8 cellular contexts compared by ENCODE assay signal in the genomic region with DNA sequence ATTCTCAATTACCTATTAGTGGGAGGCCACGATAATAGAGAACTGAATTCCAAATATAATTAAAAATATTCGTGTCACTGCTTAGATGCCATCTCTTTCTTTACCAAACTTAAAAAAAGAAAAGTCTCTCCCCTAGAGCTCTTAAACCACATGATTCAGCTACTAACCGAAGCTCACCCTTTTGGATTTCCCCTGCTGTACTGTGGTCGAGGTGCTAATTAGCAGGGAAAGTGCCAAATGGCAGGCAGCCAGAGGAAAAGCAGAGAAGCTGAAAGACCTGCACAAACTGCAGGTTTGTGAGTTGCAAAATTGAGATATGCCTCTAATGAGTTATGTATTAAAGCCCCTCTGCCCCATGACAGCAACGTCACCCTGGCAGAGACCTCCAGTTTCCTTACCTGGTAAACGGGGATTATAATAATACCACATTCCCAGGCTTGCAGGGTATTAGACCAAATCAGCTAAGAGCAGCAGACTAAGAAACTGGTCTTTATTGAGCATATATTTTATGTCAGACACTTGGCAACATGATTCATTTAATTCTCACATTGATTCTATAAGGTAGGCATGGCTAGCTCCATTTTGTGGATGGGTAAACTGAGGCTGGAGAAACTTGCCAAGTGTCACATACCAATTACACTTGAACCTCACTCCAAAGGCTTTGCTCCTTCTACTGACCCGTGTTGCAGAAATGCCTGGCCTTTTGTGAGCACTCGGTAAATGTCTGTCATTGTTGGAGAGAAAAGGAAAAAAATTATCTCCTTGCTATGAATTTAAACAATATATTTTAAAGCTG.
DNase-seq lines count a peak whose midpoint lies in the region; ATAC-seq and TF ChIP-seq lines count a peak whose summit lies in the region.

No MANE protein-coding gene starts in this region.

- H3K4me3 ChIP-seq in CD8-positive, alpha-beta T cell (ENCODE audit: low read depth, low read length) = no peak overlapping the region
- H3K4me3 ChIP-seq in body of pancreas (no peak overlapping the region), neuronal stem cell (ENCODE audit: low read length in 2 of 2) (no peak overlapping the region)

- H2BK12ac ChIP-seq in neuronal stem cell (ENCODE audit: low read length) = no peak overlapping the region

- no peak overlapping the region for H3K23ac ChIP-seq in neuronal stem cell (ENCODE audit: low read depth, low read length, poor library complexity)

- 25 to 35% methylated on average over 8 of the region's 8 CpGs for WGBS in body of pancreas, 2 donors
- WGBS in neuronal stem cell (ENCODE audit: extremely low coverage in 2 of 2, insufficient read length in 2 of 2, insufficient replicate concordance in 1 of 2), 2 donors = no CpG with 5 or more reads among the region's 8 CpGs

- no peak overlapping the region for H3K14ac ChIP-seq in neuronal stem cell (ENCODE audit: low read length)

- H2AK5ac ChIP-seq in neuronal stem cell (ENCODE audit: low read depth, low read length) = no peak overlapping the region

- H3K27ac ChIP-seq in CD8-positive, alpha-beta T cell (ENCODE audit: low read depth, low read length) = no peak overlapping the region
- H3K27ac ChIP-seq in body of pancreas (no peak overlapping the region), neuronal stem cell (replicated peaks; ENCODE audit: low read length) (peak overlapping the region; percentile 91)

- no peak overlapping the region for H2BK5ac ChIP-seq in neuronal stem cell (ENCODE audit: low read length)

- no peak overlapping the region for H3K4ac ChIP-seq in neuronal stem cell (ENCODE audit: low read length)

- no peak for TF ChIP-seq POLR2A in body of pancreas (IDR thresholded peaks at IDR 0.05)

- H3K27me3 ChIP-seq in CD8-positive, alpha-beta T cell (ENCODE audit: insufficient read depth, low read length) = no peaks in the 10 kb centered on the region
- H3K27me3 ChIP-seq in body of pancreas (no peaks in the 10 kb centered on the region), neuronal stem cell (ENCODE audit: control insufficient read depth in 3 of 3, insufficient read depth in 3 of 3, low read depth in 1 of 3, low read length in 3 of 3) (no peaks in the 10 kb centered on the region)

- H4K91ac ChIP-seq in neuronal stem cell (ENCODE audit: low read depth, low read length, poor library complexity) = no peak overlapping the region

- no peaks in the 10 kb centered on the region for H3K9me3 ChIP-seq in CD8-positive, alpha-beta T cell (ENCODE audit: low read length)
- H3K9me3 ChIP-seq in body of pancreas (no peaks in the 10 kb centered on the region), neuronal stem cell (replicated peaks in 1 of 2; ENCODE audit: control insufficient read depth in 2 of 2, insufficient read depth in 1 of 2, low read depth in 1 of 2, low read length in 2 of 2) (peaks cover 0 to 5% of the 10 kb centered on the region in 2 donors)

- intact Hi-C loops in CD8-positive, alpha-beta T cell (cut with DNase I, micrococcal nuclease) = loop anchor here (5.0 kb wide), 2 partner anchors 51 to 711 kb away; partner anchors contain the start of gene TRIB2 (in 1 of the 2)
- intact Hi-C loops in body of pancreas (cut with DNase I) = no loop called here

- no peaks in the 10 kb centered on the region for H3K36me3 ChIP-seq in CD8-positive, alpha-beta T cell (ENCODE audit: insufficient read depth, low read length)
- H3K36me3 ChIP-seq in body of pancreas (replicated peaks in 1 of 2; ENCODE audit: insufficient read depth in 1 of 2, low read depth in 2 of 2) = no peaks in the 10 kb centered on the region
- no peaks in the 10 kb centered on the region for H3K36me3 ChIP-seq in neuronal stem cell (replicated peaks in 1 of 2; ENCODE audit: control insufficient read depth in 2 of 2, insufficient read depth in 2 of 2, low read length in 2 of 2)

- POLR2A ChIA-PET in CD8-positive, alpha-beta T cell (lab: Charles Lee) = interaction anchor here (0.6 to 1.9 kb wide), 5 partner anchors 30 to 710 kb away, joined by 3 to 6 read pairs (median 4); partner anchors contain the start of gene TRIB2

- H3K9ac ChIP-seq in neuronal stem cell (ENCODE audit: low read depth, low read length, poor library complexity) = no peak overlapping the region

- H3K18ac ChIP-seq in neuronal stem cell (ENCODE audit: low read length) = no peak overlapping the region

- H3K36me3 Mint-ChIP-seq in CD8-positive, alpha-beta T cell = no peaks in the 10 kb centered on the region
- H3K36me3 Mint-ChIP-seq in T-helper 2 cell treated with Interferon-gamma antibody and Interleukin-4, amounts not matched to agents 5 μg/mL and 100 μg/mL, for 36 hours (ENCODE audit: low read depth) = no peaks in the 10 kb centered on the region

- peak overlapping the region; percentile 46 for H3K27ac Mint-ChIP-seq in CD8-positive, alpha-beta T cell
- no peak overlapping the region for H3K27ac Mint-ChIP-seq in T-helper 2 cell treated with Interferon-gamma antibody and Interleukin-4, amounts not matched to agents 5 μg/mL and 100 μg/mL, for 36 hours

- peaks cover 21% of the 10 kb centered on the region for H3K27me3 Mint-ChIP-seq in CD8-positive, alpha-beta T cell (ENCODE audit: low read depth)
- peaks cover 27% of the 10 kb centered on the region for H3K27me3 Mint-ChIP-seq in T-helper 2 cell treated with Interferon-gamma antibody and Interleukin-4, amounts not matched to agents 5 μg/mL and 100 μg/mL, for 36 hours (ENCODE audit: low read depth)

- peak overlapping the region; percentile 81 for H2AFZ ChIP-seq in neuronal stem cell (ENCODE audit: low read length)

- no peak overlapping the region for H4K8ac ChIP-seq in neuronal stem cell (ENCODE audit: low read depth, low read length)

- H3K4me1 ChIP-seq in CD8-positive, alpha-beta T cell (ENCODE audit: insufficient read depth, low read length) = peaks cover 18% of the 10 kb centered on the region
- H3K4me1 ChIP-seq in body of pancreas (peaks cover 7% of the 10 kb centered on the region), neuronal stem cell (ENCODE audit: control insufficient read depth in 2 of 2, insufficient read depth in 1 of 2, low read depth in 1 of 2, low read length in 2 of 2) (peaks cover 5 to 12% of the 10 kb centered on the region in 2 donors)

- no peak overlapping the region for H2BK15ac ChIP-seq in neuronal stem cell (ENCODE audit: low read length)

- no peak overlapping the region for H3K4me2 ChIP-seq in neuronal stem cell (ENCODE audit: insufficient read depth, low read length, poor library complexity, severe bottlenecking)

- H3K4me1 Mint-ChIP-seq in CD8-positive, alpha-beta T cell (ENCODE audit: low read depth) = peaks cover 27% of the 10 kb centered on the region
- H3K4me1 Mint-ChIP-seq in T-helper 2 cell treated with Interferon-gamma antibody and Interleukin-4, amounts not matched to agents 5 μg/mL and 100 μg/mL, for 36 hours (ENCODE audit: low read depth) = peaks cover 11% of the 10 kb centered on the region

- H3K4me3 Mint-ChIP-seq in CD8-positive, alpha-beta T cell = no peak overlapping the region
- no peak overlapping the region for H3K4me3 Mint-ChIP-seq in T-helper 2 cell treated with Interferon-gamma antibody and Interleukin-4, amounts not matched to agents 5 μg/mL and 100 μg/mL, for 36 hours

- no peak for TF ChIP-seq CTCF in CD8-positive, alpha-beta T cell (IDR thresholded peaks at IDR 0.05)
- no peak for TF ChIP-seq CTCF in body of pancreas (IDR thresholded peaks at IDR 0.05)

- peak; percentile 38 to 79 (median 59) for DNase-seq in CD8-positive, alpha-beta T cell
- peak; percentile 47 for DNase-seq in T-helper 2 cell treated with Interferon-gamma antibody and Interleukin-4, amounts not matched to agents 5 μg/mL and 100 μg/mL, for 36 hours (ENCODE audit: low spot score)
- DNase-seq in body of pancreas (peak; percentile 60 to 84 (median 74)), neuronal stem cell (ENCODE audit: low spot score) (no peak), NCI-H146 treated with DMSO at 0.1 percent for 48 hours (lab: John Stamatoyannopoulos, UW; ENCODE audit: unreplicated experiment) (no peak), cerebellar nuclear complex (lab: John Stamatoyannopoulos, UW) (no peak)

- CTCF ChIA-PET in CD8-positive, alpha-beta T cell (lab: Charles Lee) = interaction anchor here (0.6 to 1.5 kb wide), 5 partner anchors 20 to 1001 kb away, joined by 3 to 4 read pairs (median 3); no protein-coding TSS in a partner anchor

- no peak overlapping the region for H2BK120ac ChIP-seq in neuronal stem cell (ENCODE audit: low read depth, low read length)

- no peaks in the 10 kb centered on the region for H3K79me1 ChIP-seq in neuronal stem cell (ENCODE audit: low read depth, low read length)

- ATAC-seq in CD8-positive, alpha-beta T cell = peak; percentile 92
- ATAC-seq in GM19467 (IDR thresholded peaks at IDR 0.05; ENCODE audit: unreplicated experiment) = peak; percentile 72
- ATAC-seq in HG03575 (IDR thresholded peaks at IDR 0.05; ENCODE audit: extremely low read depth, insufficient number of reproducible peaks, low FRiP score, unreplicated experiment) = peak; percentile 56
- ATAC-seq in body of pancreas = peak; percentile 69

- no peaks in the 10 kb centered on the region for H3K9me3 Mint-ChIP-seq in CD8-positive, alpha-beta T cell
- no peaks in the 10 kb centered on the region for H3K9me3 Mint-ChIP-seq in T-helper 2 cell treated with Interferon-gamma antibody and Interleukin-4, amounts not matched to agents 5 μg/mL and 100 μg/mL, for 36 hours

Comparison
In these comparisons a context has a peak if more than half of its experiments do, and no peak if none do; other contexts are left out.
1. DNase-seq: peak in CD8-positive, alpha-beta T cell (7 of 7), T-helper 2 cell treated with Interferon-gamma antibody and Interleukin-4, amounts not matched to agents 5 μg/mL and 100 μg/mL, for 36 hours (single experiment) and body of pancreas (4 of 4); none in neuronal stem cell (single experiment), NCI-H146 treated with DMSO at 0.1 percent for 48 hours (single experiment) and cerebellar nuclear complex (0 of 2).
2. Peak in every context shown above with its lines, with median percentiles within 50 percentile points of each other: ATAC-seq.